Comparison of ENCODE assay signal across 8 cellular contexts in genomic region chr9:120714088-120714845, GRCh38. TPM values are rescaled to one million over a fixed set of nuclear protein-coding genes. Genes with fewer than 3 reads are reported as not detected.
A peak's percentile ranks its signal among the peaks of the same experiment; 100 is the strongest.
DNase-seq lines count a peak whose midpoint lies in the region; ATAC-seq and TF ChIP-seq lines count a peak whose summit lies in the region.

Gene MEGF9, minus strand, starts transcription at chr9:120714470. Its CDS starts 112 bp downstream, at chr9:120714358.

- H3K36me3 ChIP-seq in GM06990 (ENCODE audit: control insufficient read depth, insufficient read depth, low read length): no peaks in the 10 kb centered on the region

- ATAC-seq in HG02571 (IDR thresholded peaks at IDR 0.05; ENCODE audit: unreplicated experiment): peak; percentile 96

- peak; percentile 46 for TF ChIP-seq POLR2A in NB4 (IDR thresholded peaks at IDR 0.05; ENCODE audit: extremely low read depth, insufficient read length)

- H3K27me3 ChIP-seq in GM06990 (replicated peaks; ENCODE audit: control insufficient read depth, insufficient read depth, low read length): no peaks in the 10 kb centered on the region

- DNase-seq in GM06990 (ENCODE audit: extremely low read depth, insufficient read length) (peak; percentile 96), NB4 (ENCODE audit: low read depth) (peak; percentile 97), SK-N-DZ (ENCODE audit: low spot score) (peak; percentile 97), globus pallidus (ENCODE audit: low spot score) (peak; percentile 99), nucleus accumbens (lab: John Stamatoyannopoulos, UW) (peak; percentile 74 to 100 (median 98)), superior temporal gyrus (ENCODE audit: extremely low spot score) (peak; percentile 99)
- DNase-seq in activated naive CD4-positive, alpha-beta T cell treated with anti-CD3 and anti-CD28 coated beads, Interleukin-2, amount 50 U/mL, for 16 hours: peak; percentile 97

- TF ChIP-seq CTCF in GM06990 (IDR thresholded peaks at IDR 0.05; ENCODE audit: insufficient read depth, low read length, poor library complexity, severe bottlenecking): no peak
- no peak for TF ChIP-seq CTCF in NB4 (IDR thresholded peaks at IDR 0.05; ENCODE audit: low read depth, low read length)

- H3K4me3 ChIP-seq in GM06990 (replicated peaks; ENCODE audit: low read depth, low read length) (peak within 1 kb of the TSS; percentile 78), NB4 (ENCODE audit: low read depth, low read length) (peak within 1 kb of the TSS; percentile 50)

RNA-seq across cellular contexts. Expression of gene MEGF9, which starts in this region (rescaled TPM):
- 11.4 TPM in 2 replicates for polyA plus RNA-seq in SK-N-DZ (2014; cell fraction: cytosol; rRNA removed)
- polyA plus RNA-seq in SK-N-DZ (2014; cell fraction: nucleus; rRNA removed): 4.1 and 4.5 TPM in 2 replicates

Comparison
In these comparisons a context has a peak if more than half of its experiments do, and no peak if none do; other contexts are left out.
1. Peak in every context shown above with its lines: DNase-seq, ATAC-seq and H3K4me3 ChIP-seq.